ENCODE assay signal across 8 cellular contexts in genomic region chr16:80924372-80924978, GRCh38.
A peak's percentile ranks its signal among the peaks of the same experiment; 100 is the strongest.
DNase-seq lines count a peak whose midpoint lies in the region; FAIRE-seq and TF ChIP-seq lines count a peak whose summit lies in the region.

No MANE protein-coding gene starts in this region.

- DNase-seq in D721Med (ENCODE audit: insufficient read length, low spot score) = peak; percentile 26
- peak; percentile 83 for DNase-seq in H7
- DNase-seq in RWPE1 (ENCODE audit: low spot score) = no peak
- DNase-seq in astrocyte of the cerebellum (ENCODE audit: low read depth) = peak; percentile 22
- DNase-seq in kidney = peak; percentile 45
- DNase-seq in stromal cell of bone marrow (ENCODE audit: low read depth) = peak; percentile 28
- DNase-seq in uterus = no peak
- DNase-seq in NCI-H2196 treated with DMSO at 0.1 percent for 48 hours (lab: John Stamatoyannopoulos, UW; ENCODE audit: unreplicated experiment) = no peak

- H3K36me3 ChIP-seq in H7 (replicated peaks; ENCODE audit: control insufficient read depth, insufficient read depth, low read length) = no peaks in the 10 kb centered on the region
- H3K36me3 ChIP-seq in kidney (ENCODE audit: control insufficient read depth in 1 of 2, insufficient read depth in 2 of 2, low read length in 2 of 2) = no peaks in the 10 kb centered on the region
- no peaks in the 10 kb centered on the region for H3K36me3 ChIP-seq in uterus

- H3K4me1 ChIP-seq in kidney (ENCODE audit: control insufficient read depth in 1 of 2, insufficient read depth in 1 of 2, low read depth in 1 of 2, low read length in 2 of 2) (no peaks in the 10 kb centered on the region), uterus (no peaks in the 10 kb centered on the region)

- in situ Hi-C loops in astrocyte of the cerebellum (cut with HindIII; ENCODE audit: low sequenced_read_pairs) = no loop called here

- POLR2A ChIA-PET in RWPE1 (lab: Yijun Ruan, JAX; ENCODE audit: low non-redundant PET) = no interaction called here

- intact Hi-C loops in kidney (cut with DNase I) = no loop called here
- intact Hi-C loops in uterus (cut with DNase I; ENCODE audit: low total_unique reads) = no loop called here

- H3K9me3 ChIP-seq in kidney (ENCODE audit: control insufficient read depth in 1 of 2, low read length in 2 of 2) (no peaks in the 10 kb centered on the region), uterus (no peaks in the 10 kb centered on the region)

- CTCF ChIA-PET in RWPE1 (lab: Yijun Ruan, JAX) = interaction anchor here (0.6 to 0.7 kb wide), 2 partner anchors 34 to 48 kb away, joined by 3 read pairs; no protein-coding TSS in a partner anchor

- H3K9ac ChIP-seq in kidney (ENCODE audit: low read length in 2 of 2) = no peak overlapping the region

- TF ChIP-seq POLR2A in uterus (IDR thresholded peaks at IDR 0.05) = no peak

- TF ChIP-seq CTCF in D721Med (IDR thresholded peaks at IDR 0.05; ENCODE audit: insufficient read depth, missing control alignments) (peak; percentile 57), RWPE1 (conservative IDR thresholded peaks at IDR 0.05; ENCODE audit: low read depth) (0 out of 2 replicates have a peak, but pooled peaks have one; percentile 12), astrocyte of the cerebellum (IDR thresholded peaks at IDR 0.05; ENCODE audit: low read depth, low read length, missing control alignments) (peak; percentile 75), kidney (IDR thresholded peaks at IDR 0.05; ENCODE audit: borderline replicate concordance, extremely low read depth, insufficient read depth) (peak; percentile 43), uterus (IDR thresholded peaks at IDR 0.05) (peak in 1 of 4 experiments; percentile 13)

- H3K27ac ChIP-seq in RWPE1 = no peak overlapping the region
- H3K27ac ChIP-seq in kidney (ENCODE audit: low read depth in 2 of 2, low read length in 2 of 2) = no peak overlapping the region
- no peak overlapping the region for H3K27ac ChIP-seq in uterus

- H3K27me3 ChIP-seq in H7 (ENCODE audit: control insufficient read depth, insufficient read depth, low read length) (no peaks in the 10 kb centered on the region), uterus (no peaks in the 10 kb centered on the region)

- no peak for FAIRE-seq in D721Med (lab: Jason Lieb, UNC)
- FAIRE-seq in kidney (lab: Jason Lieb, UNC) = no peak

- H3K4me3 ChIP-seq in H7 (ENCODE audit: insufficient read depth, low read depth, low read length) (no peak overlapping the region), astrocyte of the cerebellum (ENCODE audit: low read depth, low read length) (no peak overlapping the region), kidney (ENCODE audit: low read length in 2 of 2) (no peak overlapping the region), uterus (no peak overlapping the region)

Comparison
In these comparisons a context has a peak if more than half of its experiments do, and no peak if none do; other contexts are left out.
1. DNase-seq: peak in D721Med (single experiment), H7 (single experiment), astrocyte of the cerebellum (single experiment), kidney (single experiment) and stromal cell of bone marrow (single experiment); none in RWPE1 (single experiment), uterus (0 of 2) and NCI-H2196 treated with DMSO at 0.1 percent for 48 hours (single experiment).